In genomic region chr5:17229308-17229707, GRCh38 we compare ENCODE assay signal across 9 cellular contexts. TPM values are rescaled to one million over a fixed set of nuclear protein-coding genes. Genes with fewer than 3 reads are reported as not detected.
DNase-seq lines count a peak whose midpoint lies in the region; ATAC-seq and TF ChIP-seq lines count a peak whose summit lies in the region.
"Had no signal": no experiment of that assay in that cellular context is flagged by ENCODE, and none has a peak within 500 bp of the region (broad histone marks: within the 10 kb centered on the region; RNA-seq: fewer than 3 reads in every experiment).

No MANE protein-coding gene starts in this region.

- H3K36me3 Mint-ChIP-seq in brain: peaks cover 97% of the 10 kb centered on the region

- no peak for TF ChIP-seq CTCF in brain (conservative IDR thresholded peaks at IDR 0.05)
- no peak for TF ChIP-seq CTCF in tibial nerve (IDR thresholded peaks at IDR 0.05)
- no peak for TF ChIP-seq CTCF in WERI-Rb-1 (IDR thresholded peaks at IDR 0.05; ENCODE audit: low read depth, low read length)
- no peak for TF ChIP-seq CTCF in suprapubic skin (IDR thresholded peaks at IDR 0.05)

- H3K4me3 ChIP-seq in ACC112 (ENCODE audit: low read depth, low read length): no peak overlapping the region
- no peak overlapping the region for H3K4me3 ChIP-seq in tibial nerve
- no peak overlapping the region for H3K4me3 ChIP-seq in WERI-Rb-1 (ENCODE audit: low read depth, low read length)
- H3K4me3 ChIP-seq in suprapubic skin: no peak overlapping the region

- H3K27me3 ChIP-seq in ACC112 (ENCODE audit: insufficient read depth, low read length): no peaks in the 10 kb centered on the region
- no peaks in the 10 kb centered on the region for H3K27me3 ChIP-seq in tibial nerve
- no peaks in the 10 kb centered on the region for H3K27me3 ChIP-seq in WERI-Rb-1 (ENCODE audit: insufficient read depth, low read depth, severe bottlenecking)
- no peaks in the 10 kb centered on the region for H3K27me3 ChIP-seq in suprapubic skin

- H3K79me2 ChIP-seq in ACC112 (ENCODE audit: control insufficient read depth, insufficient read depth, low read length, unreplicated experiment): peaks cover 92% of the 10 kb centered on the region

- no peak overlapping the region for H2AFZ ChIP-seq in ACC112 (ENCODE audit: low read length, unreplicated experiment)

- no peak for TF ChIP-seq EP300 in tibial nerve (IDR thresholded peaks at IDR 0.05)
- no peak for TF ChIP-seq EP300 in suprapubic skin (IDR thresholded peaks at IDR 0.05)

- DNase-seq in tibial nerve (ENCODE audit: low spot score in 2 of 2) (no peak), WERI-Rb-1 (no peak), OCI-M1 (lab: John Stamatoyannopoulos, UW) (no peak), suprapubic skin (ENCODE audit: low spot score in 2 of 2) (no peak)
- DNase-seq: small intestine had no signal

- H3K27ac ChIP-seq in ACC112 (ENCODE audit: low read depth, low read length) (peak overlapping the region; percentile 59), tibial nerve (peak overlapping the region in 2 of 4 donors; percentile 28 to 34), WERI-Rb-1 (no peak overlapping the region), suprapubic skin (no peak overlapping the region)

- H3K36me3 ChIP-seq in ACC112 (ENCODE audit: insufficient read depth, low read length) (peaks cover 24% of the 10 kb centered on the region), tibial nerve (no peaks in the 10 kb centered on the region), WERI-Rb-1 (no peaks in the 10 kb centered on the region), suprapubic skin (no peaks in the 10 kb centered on the region)

- H3K4me1 Mint-ChIP-seq in brain: peaks cover 96% of the 10 kb centered on the region

- H3K27ac Mint-ChIP-seq in brain: peak overlapping the region in 4 of 5 experiments; percentile 50 to 89 (median 62)

- ATAC-seq in GM19372 (IDR thresholded peaks at IDR 0.05; ENCODE audit: low read depth, unreplicated experiment) (peak; percentile 22), HG03025 (IDR thresholded peaks at IDR 0.05; ENCODE audit: low FRiP score, unreplicated experiment) (peak; percentile 29)

- H3K4me3 Mint-ChIP-seq in brain: peak overlapping the region in 2 of 5 experiments; percentile 36 to 77

- H3K27me3 Mint-ChIP-seq in brain: no peaks in the 10 kb centered on the region

- WGBS in tibial nerve, 2 donors: 39 to 41% methylated on average over 4 of the region's 4 CpGs
- WGBS in suprapubic skin: 57% methylated on average over 4 of the region's 4 CpGs

- H3K9me3 ChIP-seq in tibial nerve (no peaks in the 10 kb centered on the region), WERI-Rb-1 (ENCODE audit: severe bottlenecking) (no peaks in the 10 kb centered on the region), suprapubic skin (no peaks in the 10 kb centered on the region)

- H3K9me3 Mint-ChIP-seq in brain: peaks cover 0 to 13% (median 10%) of the 10 kb centered on the region in 5 experiments

- H3K4me1 ChIP-seq in ACC112 (ENCODE audit: control insufficient read depth, insufficient read depth, low read length, unreplicated experiment) (peaks cover 66% of the 10 kb centered on the region), tibial nerve (peaks cover 0 to 10% (median 7%) of the 10 kb centered on the region in 4 donors), suprapubic skin (peaks cover 11% of the 10 kb centered on the region)

- TF ChIP-seq POLR2A in tibial nerve (IDR thresholded peaks at IDR 0.05) (no peak), suprapubic skin (IDR thresholded peaks at IDR 0.05) (no peak)

RNA-seq across cellular contexts. Expression of gene BASP1, which starts 11.9 kb away (rescaled TPM):
- polyA plus RNA-seq in brain (ENCODE audit: insufficient read depth, low read depth, low replicate concordance): 358 TPM
- total RNA-seq in tibial nerve (10 to 100 TPM; 46.0 to 54.6 (median 49.8) TPM), suprapubic skin (10 to 100 TPM; 20.7 to 31.9 (median 26.2) TPM)
